ENCODE assay signal across 13 cellular contexts in the genomic region with DNA sequence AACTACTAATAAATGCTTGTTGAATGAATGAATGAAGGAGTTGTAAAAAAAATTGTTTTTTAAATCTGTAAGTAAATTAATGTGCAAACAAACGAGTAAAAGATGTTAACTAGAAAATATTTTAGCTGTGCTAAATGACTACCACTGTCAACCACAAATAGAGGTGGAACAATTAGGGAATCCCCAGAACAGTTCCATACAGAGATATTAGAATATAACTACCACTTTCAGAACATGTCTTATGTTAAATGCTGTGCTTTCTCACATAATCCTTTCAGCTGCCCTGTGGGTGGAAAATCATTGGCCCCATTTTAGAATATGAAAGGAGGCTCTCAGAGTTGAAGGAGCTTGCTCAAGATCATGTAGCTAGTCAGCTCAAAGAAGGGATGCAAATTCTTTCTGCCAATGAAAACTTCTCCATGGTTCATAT.
DNase-seq lines count a peak whose midpoint lies in the region; ATAC-seq, FAIRE-seq and TF ChIP-seq lines count a peak whose summit lies in the region.
"Had no signal": no experiment of that assay in that cellular context is flagged by ENCODE, and none has a peak within 500 bp of the region (broad histone marks: within the 10 kb centered on the region; RNA-seq: fewer than 3 reads in every experiment).

No MANE protein-coding gene starts in this region.

- no peaks in the 10 kb centered on the region for H3K27me3 Mint-ChIP-seq in Calu3 (ENCODE audit: unreplicated experiment)

- no peak overlapping the region for H3K27ac Mint-ChIP-seq in Calu3 (ENCODE audit: unreplicated experiment)
- H3K27ac Mint-ChIP-seq: naive thymus-derived CD4-positive, alpha-beta T cell had no signal

- H3K36me3 Mint-ChIP-seq in Calu3 (ENCODE audit: insufficient read depth, unreplicated experiment): no peaks in the 10 kb centered on the region

- intact Hi-C loops in cardiac septum (cut with DNase I): no loop called here
- intact Hi-C loops in Calu3 (cut with micrococcal nuclease; ENCODE audit: unreplicated experiment): no loop called here

- no peaks in the 10 kb centered on the region for H3K4me1 Mint-ChIP-seq in Calu3 (ENCODE audit: low read depth, unreplicated experiment)

- no peak for FAIRE-seq in urothelium cell line (lab: Jason Lieb, UNC)

- no peaks in the 10 kb centered on the region for H3K9me3 Mint-ChIP-seq in Calu3 (ENCODE audit: low read depth, unreplicated experiment)

- ATAC-seq in GM18517 (IDR thresholded peaks at IDR 0.05; ENCODE audit: unreplicated experiment) (peak; percentile 76), GM19452 (IDR thresholded peaks at IDR 0.05; ENCODE audit: unreplicated experiment) (peak; percentile 65), HG02852 (IDR thresholded peaks at IDR 0.05; ENCODE audit: unreplicated experiment) (peak; percentile 78), HG03558 (IDR thresholded peaks at IDR 0.05; ENCODE audit: extremely low read depth, unreplicated experiment) (peak; percentile 74)
- ATAC-seq: naive thymus-derived CD4-positive, alpha-beta T cell had no signal

- H3K4me3 Mint-ChIP-seq in Calu3 (ENCODE audit: low read depth, unreplicated experiment): no peak overlapping the region
- H3K4me3 Mint-ChIP-seq: naive thymus-derived CD4-positive, alpha-beta T cell had no signal

- no peak for TF ChIP-seq CTCF in Calu3 (IDR thresholded peaks at IDR 0.05; ENCODE audit: unreplicated experiment)

- no peak for DNase-seq in urothelium cell line (ENCODE audit: low spot score)
- DNase-seq in cardiac septum (ENCODE audit: low spot score): no peak
- DNase-seq in Calu3: no peak
- no peak for DNase-seq in NCI-H748 (lab: John Stamatoyannopoulos, UW; ENCODE audit: unreplicated experiment)
- DNase-seq: activated T-cell treated with anti-CD3 and anti-CD28 coated beads, Interleukin-2, amount 50 U/mL, for 48 hours; naive thymus-derived CD4-positive, alpha-beta T cell; NCI-H1694 treated with DMSO at 0.1 percent for 48 hours; PC-9; T-helper 9 cell had no signal

- CTCF ChIA-PET in Calu3 (lab: Charles Lee): no interaction called here

- BruUV-seq in Calu3 (replicated peaks; lab: Mats Ljungman, UMichigan): no TSS peak
